Comparison of ENCODE assay signal across 8 cellular contexts in the genomic region with DNA sequence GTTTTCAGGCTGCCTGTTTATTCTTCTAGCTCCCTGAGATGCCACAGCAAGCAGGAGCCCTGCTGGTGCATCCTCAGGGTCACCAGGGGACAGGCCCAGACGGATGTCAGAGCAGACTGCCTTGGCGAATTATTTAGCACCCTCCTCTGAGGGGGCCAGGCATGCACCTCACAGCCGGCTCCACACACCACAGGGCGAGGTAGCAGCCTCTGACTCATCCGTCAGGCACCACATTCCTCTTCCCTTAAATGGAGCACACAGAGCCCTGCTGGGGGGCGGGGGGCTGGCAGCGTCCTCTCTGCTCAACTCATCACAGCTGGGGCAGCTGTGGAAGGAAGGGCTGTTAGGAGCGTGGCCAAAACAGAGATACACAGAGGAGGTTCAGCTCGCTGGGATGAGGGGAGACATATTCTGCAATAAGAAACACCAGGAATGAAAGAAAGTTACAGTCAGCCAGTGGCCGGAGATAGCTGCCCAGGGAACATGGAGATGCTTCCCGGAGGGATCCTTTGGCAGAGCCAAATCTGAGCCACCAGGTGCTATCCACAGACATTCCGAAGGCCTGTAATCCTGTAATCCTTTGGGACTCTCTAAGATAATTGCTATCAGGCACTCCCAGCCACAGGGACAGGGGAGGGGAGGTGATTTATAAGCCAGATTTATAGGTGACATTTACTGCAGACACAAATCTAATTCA. TPM values are rescaled to one million over a fixed set of nuclear protein-coding genes. Genes with fewer than 3 reads are reported as not detected.
A peak's percentile ranks its signal among the peaks of the same experiment; 100 is the strongest.
DNase-seq lines count a peak whose midpoint lies in the region; ATAC-seq and TF ChIP-seq lines count a peak whose summit lies in the region.

No MANE protein-coding gene starts in this region.

- 67 to 73% methylated on average over 8 to 12 of the region's 12 CpGs for WGBS in body of pancreas, 2 donors

- CTCF ChIA-PET in GM10248 (lab: Yijun Ruan, JAX) = no interaction called here

- no peak for TF ChIP-seq POLR2A in body of pancreas (IDR thresholded peaks at IDR 0.05)

- H3K27ac ChIP-seq in body of pancreas (peak overlapping the region in 3 of 4 donors; percentile 2 to 31 (median 28)), stomach smooth muscle (ENCODE audit: low read length) (peak overlapping the region; percentile 84)

- intact Hi-C loops in body of pancreas (cut with DNase I) = no loop called here

- ATAC-seq in body of pancreas (peak; percentile 88), HG03196 (IDR thresholded peaks at IDR 0.05; ENCODE audit: unreplicated experiment) (no peak), HG02763 (IDR thresholded peaks at IDR 0.05; ENCODE audit: unreplicated experiment) (no peak)

- H3K4me3 ChIP-seq in body of pancreas = no peak overlapping the region
- H3K4me3 ChIP-seq in stomach smooth muscle (ENCODE audit: low read length in 2 of 2) = peak overlapping the region in 1 of 2 donors; percentile 49

- H3K4me1 ChIP-seq in body of pancreas (no peaks in the 10 kb centered on the region), stomach smooth muscle (ENCODE audit: control insufficient read depth, insufficient read depth, low read length) (peaks cover 36% of the 10 kb centered on the region)

- DNase-seq in HS-5 (ENCODE audit: low read depth) = peak; percentile 74
- peak; percentile 40 to 61 (median 48) for DNase-seq in body of pancreas
- peak; percentile 95 for DNase-seq in iris pigment epithelial cell (ENCODE audit: low read depth)
- no peak for DNase-seq in GM10248 (ENCODE audit: extremely low spot score)
- no peak for DNase-seq in central memory CD4-positive, alpha-beta T cell

- peak overlapping the region; percentile 34 to 51 for H3K9ac ChIP-seq in stomach smooth muscle (ENCODE audit: low read length in 2 of 2)

- H3K9me3 ChIP-seq in body of pancreas (no peaks in the 10 kb centered on the region), stomach smooth muscle (ENCODE audit: control insufficient read depth in 2 of 2, low read length in 2 of 2) (peaks cover 0 to 5% of the 10 kb centered on the region in 2 donors)

- H3K27me3 ChIP-seq in body of pancreas (no peaks in the 10 kb centered on the region), stomach smooth muscle (ENCODE audit: control insufficient read depth in 1 of 2, insufficient read depth in 2 of 2, low read length in 2 of 2) (no peaks in the 10 kb centered on the region)

- POLR2A ChIA-PET in GM10248 (lab: Yijun Ruan, JAX) = no interaction called here

- H3K36me3 ChIP-seq in body of pancreas (replicated peaks in 1 of 2; ENCODE audit: insufficient read depth in 1 of 2, low read depth in 2 of 2) (no peaks in the 10 kb centered on the region), stomach smooth muscle (ENCODE audit: control insufficient read depth in 2 of 2, insufficient read depth in 2 of 2, low read length in 2 of 2) (peaks cover 15 to 19% of the 10 kb centered on the region in 2 donors)

- TF ChIP-seq CTCF in body of pancreas (IDR thresholded peaks at IDR 0.05) (no peak), GM10248 (IDR thresholded peaks at IDR 0.05; ENCODE audit: control extremely low read depth, extremely low read depth, low read depth, missing control alignments) (no peak)

RNA-seq across cellular contexts. Expression of a gene that starts 13.9 kb away (rescaled TPM):
- total RNA-seq in body of pancreas = 10 to 100 TPM; 23.4 to 41.5 TPM

Comparison
In these comparisons a context has a peak if more than half of its experiments do, and no peak if none do; other contexts are left out.
1. DNase-seq: peak in HS-5 (single experiment), body of pancreas (4 of 4) and iris pigment epithelial cell (single experiment); none in GM10248 (single experiment) and central memory CD4-positive, alpha-beta T cell (single experiment).